In the genomic region with DNA sequence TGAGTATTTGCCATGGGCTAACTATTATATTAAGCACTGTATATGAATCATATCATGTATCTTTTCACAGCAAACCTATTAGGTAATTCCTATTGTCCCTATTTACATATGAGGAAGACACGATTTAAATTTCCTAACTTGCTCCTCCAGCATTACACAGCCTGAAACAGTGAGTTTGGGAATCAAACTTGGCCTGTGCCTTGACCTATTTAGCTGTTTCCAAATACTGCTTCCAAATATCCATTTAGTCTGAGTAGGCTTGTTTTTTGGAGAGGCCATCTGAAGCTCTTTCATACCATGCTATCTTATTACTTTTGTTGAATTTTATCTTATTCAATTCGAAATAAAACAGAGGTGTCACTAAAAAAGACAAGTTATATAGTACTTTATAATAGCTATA, we compare ENCODE assay signal across 27 cellular contexts.
"Had no signal": no experiment of that assay in that cellular context is flagged by ENCODE, and none has a peak within 500 bp of the region (broad histone marks: within the 10 kb centered on the region; RNA-seq: fewer than 3 reads in every experiment).

No MANE protein-coding gene starts in this region.

- H3K27ac Mint-ChIP-seq: dendritic cell treated with granulocyte-macrophage colony-stimulating factor and Interleukin-4, amounts not matched to agents 40 ng/mL and 50 ng/mL, for 4 days; naive B cell; progenitor cell of endocrine pancreas; stimulated activated naive B cell treated with anti-CD40 and anti-IgM and Interleukin-4, amounts not matched to agents 10 μg/mL and 1 μg/mL and 100 μg/mL, for 72 hours had no signal

- H3K4me3 ChIP-seq: heart right ventricle, left lung, lung, pancreas, right lobe of liver, spleen, stomach, thoracic aorta, transverse colon had no signal

- ATAC-seq: left lung; pancreas; right lobe of liver; stimulated activated naive B cell treated with anti-CD40 and anti-IgM and Interleukin-4, amounts not matched to agents 10 μg/mL and 1 μg/mL and 100 μg/mL, for 72 hours had no signal

- H3K36me3 ChIP-seq: heart right ventricle, left lung, pancreas, right lobe of liver, spleen, stomach, thoracic aorta, transverse colon had no signal

- FAIRE-seq: colon, islet of Langerhans, pancreas had no signal

- DNase-seq: erythroblast; foreskin melanocyte; heart right ventricle; hypothalamus; left lung; mesenchymal stem cell; midbrain; naive B cell; occipital lobe; pancreas; right lobe of liver; spleen; stimulated activated CD4-positive, alpha-beta T cell treated with anti-CD3 and anti-CD28 coated beads, Interleukin-15, amount 100 ng/mL, for 24 hours; stimulated activated CD4-positive, alpha-beta T cell treated with anti-CD3 and anti-CD28 coated beads, Interleukin-1b, Interleukin-23, amount 100 ng/mL, for 48 hours; stimulated activated CD4-positive, alpha-beta T cell treated with anti-CD3 and anti-CD28 coated beads, Interleukin-4, amount 100 ng/mL, for 24 hours; stimulated activated naive B cell treated with anti-CD40 and anti-IgM and Interleukin-4, amounts not matched to agents 10 μg/mL and 1 μg/mL and 100 μg/mL, for 72 hours; stomach; substantia nigra; transverse colon had no signal

- H3K9me3 Mint-ChIP-seq: dendritic cell treated with granulocyte-macrophage colony-stimulating factor and Interleukin-4, amounts not matched to agents 40 ng/mL and 50 ng/mL, for 4 days had no signal

- H3K4me1 ChIP-seq: left lung, pancreas, right lobe of liver, spleen, stomach, transverse colon had no signal

- H3K27ac ChIP-seq: left lung, pancreas, right lobe of liver, spleen, stomach, thoracic aorta, transverse colon had no signal

- H3K4me1 Mint-ChIP-seq: central memory CD8-positive, alpha-beta T cell; naive B cell; stimulated activated naive B cell treated with anti-CD40 and anti-IgM and Interleukin-4, amounts not matched to agents 10 μg/mL and 1 μg/mL and 100 μg/mL, for 72 hours had no signal

- H3K27me3 ChIP-seq: heart right ventricle, left lung, pancreas, right lobe of liver, spleen, stomach, transverse colon had no signal

- H3K27me3 Mint-ChIP-seq: central memory CD8-positive, alpha-beta T cell; dendritic cell treated with granulocyte-macrophage colony-stimulating factor and Interleukin-4, amounts not matched to agents 40 ng/mL and 50 ng/mL, for 4 days; naive B cell; stimulated activated naive B cell treated with anti-CD40 and anti-IgM and Interleukin-4, amounts not matched to agents 10 μg/mL and 1 μg/mL and 100 μg/mL, for 72 hours had no signal

- H3K36me3 Mint-ChIP-seq: naive B cell; stimulated activated naive B cell treated with anti-CD40 and anti-IgM and Interleukin-4, amounts not matched to agents 10 μg/mL and 1 μg/mL and 100 μg/mL, for 72 hours had no signal

- H3K4me3 Mint-ChIP-seq: central memory CD8-positive, alpha-beta T cell; dendritic cell treated with granulocyte-macrophage colony-stimulating factor and Interleukin-4, amounts not matched to agents 40 ng/mL and 50 ng/mL, for 4 days; naive B cell; nephron; stimulated activated naive B cell treated with anti-CD40 and anti-IgM and Interleukin-4, amounts not matched to agents 10 μg/mL and 1 μg/mL and 100 μg/mL, for 72 hours had no signal

- H3K9me3 ChIP-seq: pancreas, right lobe of liver, spleen, stomach, thoracic aorta, transverse colon had no signal
